In genomic region chr17:29138184-29138955, GRCh38 we compare ENCODE assay signal across 8 cellular contexts. TPM values are rescaled to one million over a fixed set of nuclear protein-coding genes. Genes with fewer than 3 reads are reported as not detected.
A peak's percentile ranks its signal among the peaks of the same experiment; 100 is the strongest.
DNase-seq lines count a peak whose midpoint lies in the region; ATAC-seq and TF ChIP-seq lines count a peak whose summit lies in the region.

No MANE protein-coding gene starts in this region.

- H3K36me3 ChIP-seq in upper lobe of right lung (peaks cover 5% of the 10 kb centered on the region), MG63 (no peaks in the 10 kb centered on the region)

- no peaks in the 10 kb centered on the region for H3K36me3 Mint-ChIP-seq in activated T-cell treated with anti-CD3 and anti-CD28 coated beads, Interleukin-2, amount 50 U/mL, for 4 hours (ENCODE audit: insufficient read depth)

- DNase-seq in Ammon's horn (ENCODE audit: low spot score) (peak; percentile 36), kidney glomerular epithelial cell (lab: John Stamatoyannopoulos, UW) (peak; percentile 73), upper lobe of right lung (no peak), MG63 (no peak), pons (ENCODE audit: low spot score) (no peak)
- peak; percentile 49 for DNase-seq in activated T-cell treated with anti-CD3 and anti-CD28 coated beads, Interleukin-2, amount 50 U/mL, for 4 hours

- intact Hi-C loops in upper lobe of right lung (cut with DNase I): no loop called here

- H3K4me1 Mint-ChIP-seq in activated T-cell treated with anti-CD3 and anti-CD28 coated beads, Interleukin-2, amount 50 U/mL, for 4 hours (ENCODE audit: low read depth): peaks cover 60% of the 10 kb centered on the region

- H3K9me3 Mint-ChIP-seq in activated T-cell treated with anti-CD3 and anti-CD28 coated beads, Interleukin-2, amount 50 U/mL, for 4 hours: no peaks in the 10 kb centered on the region

- no peaks in the 10 kb centered on the region for H3K27me3 ChIP-seq in upper lobe of right lung
- H3K27me3 ChIP-seq in MG63: no peaks in the 10 kb centered on the region

- H3K27ac ChIP-seq in upper lobe of right lung: peak overlapping the region; percentile 84

- no peaks in the 10 kb centered on the region for H3K27me3 Mint-ChIP-seq in activated T-cell treated with anti-CD3 and anti-CD28 coated beads, Interleukin-2, amount 50 U/mL, for 4 hours (ENCODE audit: low read depth)

- H3K4me3 Mint-ChIP-seq in activated T-cell treated with anti-CD3 and anti-CD28 coated beads, Interleukin-2, amount 50 U/mL, for 4 hours: peak overlapping the region; percentile 88

- ATAC-seq in HG02870 (IDR thresholded peaks at IDR 0.05; ENCODE audit: unreplicated experiment): peak; percentile 32
- ATAC-seq in activated T-cell treated with anti-CD3 and anti-CD28 coated beads, Interleukin-2, amount 50 U/mL, for 4 hours: peak; percentile 74 to 77
- no peak for ATAC-seq in upper lobe of right lung
- no peak for ATAC-seq in HG02763 (IDR thresholded peaks at IDR 0.05; ENCODE audit: unreplicated experiment)

- H3K4me1 ChIP-seq in upper lobe of right lung: peaks cover 37% of the 10 kb centered on the region

- peak overlapping the region; percentile 47 for H3K4me3 ChIP-seq in upper lobe of right lung
- H3K4me3 ChIP-seq in MG63: no peak overlapping the region

- TF ChIP-seq CTCF in upper lobe of right lung (IDR thresholded peaks at IDR 0.05): no peak

- H3K9me3 ChIP-seq in upper lobe of right lung (no peaks in the 10 kb centered on the region), MG63 (no peaks in the 10 kb centered on the region)

RNA-seq across cellular contexts. Expression of gene MYO18A, which starts 41.8 kb away (rescaled TPM):
- total RNA-seq in activated T-cell treated with anti-CD3 and anti-CD28 coated beads, Interleukin-2, amount 50 U/mL, for 4 hours: 10 to 100 TPM; 24.2 to 24.3 (median 24.2) TPM
- 51.0 TPM for total RNA-seq in upper lobe of right lung
- total RNA-seq in MG63 (2014; rRNA removed; shearing (Covaris generic); ENCODE audit: low replicate concordance): 13.7 and 23.2 TPM in 2 replicates

Comparison
In these comparisons a context has a peak if more than half of its experiments do, and no peak if none do; other contexts are left out.
1. DNase-seq: peak in Ammon's horn (single experiment), activated T-cell treated with anti-CD3 and anti-CD28 coated beads, Interleukin-2, amount 50 U/mL, for 4 hours (single experiment) and kidney glomerular epithelial cell (single experiment); none in upper lobe of right lung (single experiment), MG63 (single experiment) and pons (single experiment).
2. ATAC-seq: peak in HG02870 (single experiment) and activated T-cell treated with anti-CD3 and anti-CD28 coated beads, Interleukin-2, amount 50 U/mL, for 4 hours (2 of 2); none in upper lobe of right lung (single experiment) and HG02763 (single experiment).